Comparison of ENCODE assay signal across 15 cellular contexts in genomic region chr19:22622901-22623840, GRCh38. TPM values are rescaled to one million over a fixed set of nuclear protein-coding genes. Genes with fewer than 3 reads are reported as not detected.
DNase-seq lines count a peak whose midpoint lies in the region; ATAC-seq and TF ChIP-seq lines count a peak whose summit lies in the region.
"Had no signal": no experiment of that assay in that cellular context is flagged by ENCODE, and none has a peak within 500 bp of the region (broad histone marks: within the 10 kb centered on the region; RNA-seq: fewer than 3 reads in every experiment).

No MANE protein-coding gene starts in this region.

- ATAC-seq in sciatic nerve (peak; percentile 84), HG02973 (IDR thresholded peaks at IDR 0.05; ENCODE audit: unreplicated experiment) (no peak)
- ATAC-seq: naive thymus-derived CD8-positive, alpha-beta T cell had no signal

- TF ChIP-seq CTCF in 22Rv1 (IDR thresholded peaks at IDR 0.05): peak; percentile 43

- DNase-seq in caudate nucleus (lab: John Stamatoyannopoulos, UW) (peak in 31 of 61 donors; percentile 4 to 75 (median 32)), left kidney (ENCODE audit: low read depth, low spot score) (peak; percentile 72), sciatic nerve (ENCODE audit: low spot score) (no peak), NCI-H1105 (lab: John Stamatoyannopoulos, UW) (no peak), Kasumi-1 (lab: John Stamatoyannopoulos, UW) (no peak), NCI-H526 (lab: John Stamatoyannopoulos, UW) (no peak)
- DNase-seq: activated effector memory CD4-positive, alpha-beta T cell treated with Interleukin-2 at 50 U/mL for 16 hours; dermis blood vessel endothelial cell; KG1; naive thymus-derived CD8-positive, alpha-beta T cell; NCI-H446 treated with DMSO at 0.1 percent for 48 hours; stimulated activated naive B cell treated with anti-CD40 and anti-IgM and Interleukin-4, amounts not matched to agents 10 μg/mL and 1 μg/mL and 100 μg/mL, for 72 hours had no signal

- intact Hi-C loops in sciatic nerve (cut with DNase I): no loop called here

- H3K27ac ChIP-seq in 22Rv1: no peak overlapping the region
- H3K27ac ChIP-seq in caudate nucleus (ENCODE audit: low read depth, low read length): no peak overlapping the region
- H3K27ac ChIP-seq: SK-N-MC had no signal

RNA-seq across cellular contexts. Expression of gene ZNF492, which starts 11.0 kb away (rescaled TPM):
- 0.62 TPM for total RNA-seq in sciatic nerve

Comparison
In these comparisons a context has a peak if more than half of its experiments do, and no peak if none do; other contexts are left out.
1. DNase-seq: peak in caudate nucleus (31 of 61) and left kidney (single experiment); none in sciatic nerve (single experiment), NCI-H1105 (single experiment), Kasumi-1 (0 of 2) and NCI-H526 (0 of 2).